In the genomic region with DNA sequence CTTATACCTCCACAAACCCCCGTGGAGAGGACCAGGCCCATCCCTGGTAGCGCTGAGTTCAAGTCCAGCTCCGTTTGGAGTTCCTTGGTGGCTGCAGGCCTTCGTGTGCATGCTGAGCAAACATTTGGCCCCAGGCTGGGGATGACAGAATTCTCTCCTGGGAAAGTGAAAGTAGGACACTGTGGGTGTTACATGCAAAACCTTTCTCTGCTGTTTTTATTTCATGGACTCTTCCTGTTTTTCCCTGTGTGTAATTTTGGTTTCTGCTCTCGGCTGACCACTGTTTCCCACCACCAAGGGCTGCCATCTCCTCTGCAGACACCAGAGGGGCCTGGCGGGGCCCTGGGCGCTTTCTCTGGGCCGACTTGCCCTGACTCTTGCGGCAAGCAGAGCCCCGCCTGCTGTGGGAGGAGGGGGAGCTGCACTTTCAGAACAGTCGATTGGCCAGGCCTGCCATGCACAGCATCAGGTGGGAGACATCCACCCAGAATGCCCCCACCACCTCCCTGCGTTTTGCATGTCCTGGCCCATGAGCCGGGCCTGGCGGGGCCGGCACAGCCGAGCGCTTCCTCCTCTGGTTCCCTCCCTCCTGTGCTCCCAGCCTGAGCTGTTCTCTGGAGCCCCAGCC, we compare ENCODE assay signal across 8 cellular contexts.
DNase-seq lines count a peak whose midpoint lies in the region; ATAC-seq, FAIRE-seq and TF ChIP-seq lines count a peak whose summit lies in the region.

No MANE protein-coding gene starts in this region.

- peak; percentile 53 for ATAC-seq in HG03066 (IDR thresholded peaks at IDR 0.05; ENCODE audit: low read depth, unreplicated experiment)

- no TSS peak for BruUV-seq in endothelial cell of umbilical vein (replicated peaks; lab: Mats Ljungman, UMichigan)

- CTCF ChIA-PET in endothelial cell of umbilical vein (lab: Charles Lee) = interaction anchor here (0.6 to 3.4 kb wide), 21 partner anchors 11 to 564 kb away, joined by 3 to 28 read pairs (median 4); no protein-coding TSS in a partner anchor

- H3K4me3 ChIP-seq in endothelial cell of umbilical vein (replicated peaks in 1 of 3; ENCODE audit: insufficient read depth in 1 of 3, low read depth in 1 of 3, low read length in 3 of 3) = no peak overlapping the region
- H3K4me3 ChIP-seq in muscle layer of duodenum (ENCODE audit: low read depth in 1 of 2, low read length in 2 of 2) = peak overlapping the region; percentile 45 to 61

- H2AFZ ChIP-seq in endothelial cell of umbilical vein (ENCODE audit: low read depth, low read length) = peak overlapping the region; percentile 4

- TF ChIP-seq CTCF in endothelial cell of umbilical vein (IDR thresholded peaks at IDR 0.05; ENCODE audit: extremely low read depth in 1 of 2, insufficient read depth in 1 of 2, low read depth in 1 of 2, low read length in 2 of 2) = peak; percentile 51 to 66

- FAIRE-seq in endothelial cell of umbilical vein (lab: Jason Lieb, UNC) = peak; percentile 77

- peak overlapping the region; percentile 58 for H3K9ac ChIP-seq in endothelial cell of umbilical vein (replicated peaks; ENCODE audit: extremely low read depth, insufficient read depth, low read length)

- no peak for TF ChIP-seq POLR2A in endothelial cell of umbilical vein (IDR thresholded peaks at IDR 0.05; ENCODE audit: low read depth, low read length)

- H3K79me2 ChIP-seq in endothelial cell of umbilical vein (ENCODE audit: control insufficient read depth, insufficient read depth, low read length) = no peaks in the 10 kb centered on the region

- H3K4me2 ChIP-seq in endothelial cell of umbilical vein (ENCODE audit: insufficient read depth, low read length) = peak overlapping the region; percentile 50

- H3K36me3 ChIP-seq in endothelial cell of umbilical vein (ENCODE audit: control insufficient read depth in 2 of 2, extremely low read depth in 1 of 2, insufficient read depth in 2 of 2, low read length in 2 of 2) = peaks cover 9 to 31% of the 10 kb centered on the region in 2 experiments
- no peaks in the 10 kb centered on the region for H3K36me3 ChIP-seq in muscle layer of duodenum (ENCODE audit: control insufficient read depth in 1 of 2, insufficient read depth in 2 of 2, low read length in 2 of 2)

- dilution Hi-C loops in endothelial cell of umbilical vein (cut with MboI; ENCODE audit: extremely low pct_ligation_motif_present, low sequenced_read_pairs) = no loop called here

- no peaks in the 10 kb centered on the region for H4K20me1 ChIP-seq in endothelial cell of umbilical vein (replicated peaks; ENCODE audit: control insufficient read depth, extremely low read depth, insufficient read depth, low read length)

- H3K27ac ChIP-seq in endothelial cell of umbilical vein (ENCODE audit: insufficient read depth, low read depth, low read length) (peak overlapping the region; percentile 83), muscle layer of duodenum (ENCODE audit: low read length) (peak overlapping the region; percentile 47), temporal lobe (ENCODE audit: low read depth, low read length) (peak overlapping the region; percentile 82)

- H3K9me1 ChIP-seq in endothelial cell of umbilical vein (replicated peaks; ENCODE audit: control insufficient read depth, extremely low read depth, insufficient read depth, low read length) = no peaks in the 10 kb centered on the region

- DNase-seq in SIG-M5 treated with dmso at 0.1 percent for 504 hours (lab: John Stamatoyannopoulos, UW; ENCODE audit: unreplicated experiment) (peak; percentile 29), SIG-M5 (lab: John Stamatoyannopoulos, UW) (no peak), endothelial cell of umbilical vein (ENCODE audit: low read depth, low spot score) (peak; percentile 84), middle frontal gyrus (ENCODE audit: extremely low spot score, low spot score) (no peak)
- DNase-seq in activated CD4-positive, alpha-beta T cell treated with anti-CD3 and anti-CD28 coated beads for 4 hours = peak; percentile 19 to 23

- H3K9me3 ChIP-seq in endothelial cell of umbilical vein (replicated peaks; ENCODE audit: control insufficient read depth, insufficient read depth, low read length) (no peaks in the 10 kb centered on the region), muscle layer of duodenum (ENCODE audit: control insufficient read depth in 1 of 2, low read length in 2 of 2) (no peaks in the 10 kb centered on the region)

- H3K27me3 ChIP-seq in endothelial cell of umbilical vein (ENCODE audit: control insufficient read depth in 2 of 2, insufficient read depth in 2 of 2, low read length in 2 of 2) (no peaks in the 10 kb centered on the region), muscle layer of duodenum (ENCODE audit: low read depth, low read length) (no peaks in the 10 kb centered on the region)

- peaks cover 21% of the 10 kb centered on the region for H3K4me1 ChIP-seq in endothelial cell of umbilical vein (ENCODE audit: control insufficient read depth, extremely low read depth, insufficient read depth, low read length)
- H3K4me1 ChIP-seq in muscle layer of duodenum (ENCODE audit: control insufficient read depth in 1 of 2, insufficient read depth in 2 of 2, low read length in 2 of 2) = peaks cover 9 to 24% of the 10 kb centered on the region in 2 donors

- intact Hi-C loops in endothelial cell of umbilical vein (cut with micrococcal nuclease) = loop anchor here (1.0 to 10.0 kb wide), 4 partner anchors 23 to 203 kb away; no protein-coding TSS in a partner anchor

- POLR2A ChIA-PET in endothelial cell of umbilical vein (lab: Charles Lee) = interaction anchor here (1.8 kb wide), 1 partner anchor 22 kb away, joined by 5 read pairs; no protein-coding TSS in a partner anchor

TF ChIP-seq in endothelial cell of umbilical vein, 7 proteins besides CTCF, POLR2A, EP300 and RAD21:
- TF ChIP-seq JUN (IDR thresholded peaks at IDR 0.05; ENCODE audit: borderline replicate concordance, insufficient read depth, insufficient read length, low read depth) = no peak
- peak; percentile 23 for TF ChIP-seq POLR2AphosphoS5 (IDR thresholded peaks at IDR 0.05; ENCODE audit: insufficient read depth, low read depth, low read length)
- no peak for TF ChIP-seq EZH2 (IDR thresholded peaks at IDR 0.05; ENCODE audit: borderline replicate concordance, low read depth, low read length, severe bottlenecking)
- TF ChIP-seq MAX (IDR thresholded peaks at IDR 0.05; ENCODE audit: insufficient read depth, insufficient read length) = no peak
- no peak for TF ChIP-seq GATA2 (IDR thresholded peaks at IDR 0.05; ENCODE audit: insufficient read depth, insufficient read length, low read depth, low read length)
- TF ChIP-seq FOS (IDR thresholded peaks at IDR 0.05; ENCODE audit: borderline replicate concordance, insufficient read depth, low read length) = no peak

Comparison
In these comparisons a context has a peak if more than half of its experiments do, and no peak if none do; other contexts are left out.
1. DNase-seq: peak in SIG-M5 treated with dmso at 0.1 percent for 504 hours (single experiment), activated CD4-positive, alpha-beta T cell treated with anti-CD3 and anti-CD28 coated beads for 4 hours (2 of 2) and endothelial cell of umbilical vein (single experiment); none in SIG-M5 (single experiment) and middle frontal gyrus (single experiment).
2. H3K4me3 ChIP-seq: peak in muscle layer of duodenum (2 of 2); none in endothelial cell of umbilical vein (0 of 3).
3. Peak in every context shown above with its lines, with median percentiles within 50 percentile points of each other: H3K27ac ChIP-seq.